ENCODE assay signal across 7 cellular contexts in the genomic region with DNA sequence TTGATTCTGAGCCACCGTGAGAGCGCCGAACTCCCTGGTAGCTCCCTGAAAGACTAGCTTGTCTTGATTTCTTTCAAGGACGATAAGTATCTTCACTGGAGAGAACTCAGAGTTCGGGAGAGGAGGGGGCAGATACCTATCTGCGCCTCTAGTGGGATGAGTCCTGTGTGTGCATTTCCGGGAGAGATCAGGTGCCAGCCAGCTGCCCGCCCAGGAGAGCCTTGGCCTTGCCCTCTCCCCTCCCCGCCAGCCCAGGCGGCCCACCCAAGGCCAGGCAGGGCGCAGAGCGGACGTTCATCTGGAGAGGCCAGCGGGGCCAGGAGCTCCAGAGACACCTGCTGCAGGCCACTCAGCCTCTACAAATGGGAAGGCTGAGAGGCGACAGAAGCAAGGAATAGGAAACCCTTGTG. TPM values are rescaled to one million over a fixed set of nuclear protein-coding genes. Genes with fewer than 3 reads are reported as not detected.
DNase-seq lines count a peak whose midpoint lies in the region; ATAC-seq and TF ChIP-seq lines count a peak whose summit lies in the region.

No MANE protein-coding gene starts in this region.

- H3K79me2 ChIP-seq in trophoblast cell (ENCODE audit: control insufficient read depth, insufficient read depth, low read length, poor library complexity), result peaks cover 27% of the 10 kb centered on the region

- peaks cover 11 to 12% of the 10 kb centered on the region in 2 experiments for H3K36me3 ChIP-seq in trophoblast cell (ENCODE audit: control insufficient read depth in 1 of 2, insufficient read depth in 2 of 2, low read length in 2 of 2)

- peak overlapping the region; percentile 55 for H4K8ac ChIP-seq in trophoblast cell (ENCODE audit: low read depth, low read length)

- POLR2A ChIA-PET in RWPE1 (lab: Yijun Ruan, JAX; ENCODE audit: low non-redundant PET), result interaction anchor here (0.5 to 1.8 kb wide), 4 partner anchors 8 to 78 kb away, joined by 3 to 11 read pairs (median 4); no protein-coding TSS in a partner anchor

- peak overlapping the region; percentile 95 for H3K18ac ChIP-seq in trophoblast cell (ENCODE audit: low read length)

- no peaks in the 10 kb centered on the region for H3K27me3 ChIP-seq in trophoblast cell (ENCODE audit: insufficient read depth, low read length)

- no peak overlapping the region for H3K27ac Mint-ChIP-seq in HFFc6

- no CpG with 5 or more reads among the region's 15 CpGs for WGBS in trophoblast cell (ENCODE audit: extremely low coverage, insufficient coverage, insufficient read length)

- H3K14ac ChIP-seq in trophoblast cell (ENCODE audit: low read length), result peak overlapping the region; percentile 90

- H3K4me1 ChIP-seq in trophoblast cell (ENCODE audit: control insufficient read depth in 1 of 2, insufficient read depth in 2 of 2, low read length in 2 of 2), result peaks cover 43 to 52% of the 10 kb centered on the region in 2 experiments

- peaks cover 2% of the 10 kb centered on the region for H3K9me3 ChIP-seq in trophoblast cell (ENCODE audit: insufficient read depth, low read depth, low read length)

- H3K4me3 ChIP-seq in fibroblast of mammary gland (ENCODE audit: control insufficient read depth, low read depth, low read length), result peak overlapping the region; percentile 62
- peak overlapping the region; percentile 80 for H3K4me3 ChIP-seq in trophoblast cell (ENCODE audit: low read depth, low read length)

- no peak for ATAC-seq in GM18502 (IDR thresholded peaks at IDR 0.05; ENCODE audit: poor library complexity, unreplicated experiment)

- peak overlapping the region; percentile 83 for H2BK5ac ChIP-seq in trophoblast cell (ENCODE audit: low read depth, low read length, poor library complexity)

- peak overlapping the region; percentile 84 for H3K4me3 Mint-ChIP-seq in HFFc6

- H3K36me3 Mint-ChIP-seq in HFFc6 (ENCODE audit: low read depth), result no peaks in the 10 kb centered on the region

- DNase-seq in HFFc6, result no peak
- peak; percentile 49 for DNase-seq in RWPE1 (ENCODE audit: low spot score)
- no peak for DNase-seq in fibroblast of mammary gland (ENCODE audit: low read depth)
- DNase-seq in trophoblast cell, result peak in 1 of 2 donors; percentile 37
- DNase-seq in NCI-H1048 (lab: John Stamatoyannopoulos, UW), result no peak
- DNase-seq in SKM-1 (lab: John Stamatoyannopoulos, UW; ENCODE audit: unreplicated experiment), result no peak

- H3K9ac ChIP-seq in trophoblast cell (ENCODE audit: low read length), result peak overlapping the region; percentile 89

- CTCF ChIA-PET in RWPE1 (lab: Yijun Ruan, JAX), result interaction anchor here (0.7 to 6.4 kb wide), 7 partner anchors 13 to 213 kb away, joined by 3 to 28 read pairs (median 3); no protein-coding TSS in a partner anchor

- peak overlapping the region; percentile 92 for H3K4ac ChIP-seq in trophoblast cell (ENCODE audit: low read depth, low read length)

- peaks cover 38% of the 10 kb centered on the region for H3K4me1 Mint-ChIP-seq in HFFc6 (ENCODE audit: low read depth)

- peak overlapping the region; percentile 58 for H2BK120ac ChIP-seq in trophoblast cell (ENCODE audit: insufficient read depth, low read length, poor library complexity)

- peak overlapping the region; percentile 85 for H4K91ac ChIP-seq in trophoblast cell (ENCODE audit: low read depth, low read length)

- H3K9me3 Mint-ChIP-seq in HFFc6, result no peaks in the 10 kb centered on the region

- no peak overlapping the region for H2BK12ac ChIP-seq in trophoblast cell (ENCODE audit: low read length)

- no peak overlapping the region for H3K23ac ChIP-seq in trophoblast cell (ENCODE audit: low read length)

- H3K4me2 ChIP-seq in trophoblast cell (ENCODE audit: low read length), result peak overlapping the region; percentile 83

- no peak overlapping the region for H2AFZ ChIP-seq in trophoblast cell (ENCODE audit: insufficient read depth, low read length, poor library complexity)

- H3K27me3 Mint-ChIP-seq in HFFc6 (ENCODE audit: insufficient read depth), result peaks cover 8% of the 10 kb centered on the region; the same call in 1 of the 2 replicates

- peaks cover 29% of the 10 kb centered on the region for H3K79me1 ChIP-seq in trophoblast cell (ENCODE audit: low read length)

- TF ChIP-seq CTCF in HFFc6 (IDR thresholded peaks at IDR 0.05), result no peak
- no peak for TF ChIP-seq CTCF in RWPE1 (conservative IDR thresholded peaks at IDR 0.05; ENCODE audit: low read depth)
- no peak for TF ChIP-seq CTCF in fibroblast of mammary gland (conservative IDR thresholded peaks at IDR 0.05; ENCODE audit: control insufficient read depth, insufficient read depth, low read depth, low read length)

- no peak overlapping the region for H4K12ac ChIP-seq in trophoblast cell (ENCODE audit: low read depth, low read length)

- peak overlapping the region; percentile 11 for H2AK5ac ChIP-seq in trophoblast cell (ENCODE audit: low read length)

- H3K27ac ChIP-seq in RWPE1 (peak overlapping the region; percentile 87), trophoblast cell (ENCODE audit: low read depth, low read length) (peak overlapping the region; percentile 78)

RNA-seq across cellular contexts. Expression of a gene that starts 1.0 kb away (rescaled TPM):
- total RNA-seq in HFFc6 (2021; fragmentation: NEBNext Ultra II Directional; extraction: Animal tissue kit (Norgen Biotek cat#: 25700)), result 10 to 100 TPM; 43.2 to 72.6 (median 46.4) TPM
- 675 and 739 TPM in 2 replicates for polyA plus RNA-seq in trophoblast cell (2013)
